2 cellular contexts compared by ENCODE assay signal in the genomic region with DNA sequence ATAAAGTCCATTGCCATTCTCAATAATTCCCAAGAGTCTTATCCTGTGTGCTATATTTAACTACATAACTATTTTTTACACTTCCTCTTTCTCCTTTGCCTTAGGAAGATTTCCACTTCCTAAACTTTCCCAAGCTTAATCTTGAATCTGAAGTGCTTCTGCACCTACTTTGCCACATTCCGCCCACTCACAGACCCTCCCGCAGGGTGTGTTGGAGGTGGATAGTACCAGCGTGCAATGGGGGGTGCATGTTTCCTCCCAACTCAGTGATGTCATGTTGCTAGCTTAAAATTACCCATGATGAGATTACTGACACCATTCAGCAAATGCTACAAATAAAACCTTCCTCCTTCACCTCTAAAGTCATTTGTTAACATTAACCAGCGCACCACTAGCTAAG.
TF ChIP-seq lines count a peak whose summit lies in the region.

No MANE protein-coding gene starts in this region.

TF ChIP-seq in HEK293, 187 proteins besides CTCF, POLR2A, EP300 and RAD21:
- TF ChIP-seq ZFHX2 (tag by site-specific recombination; conservative IDR thresholded peaks at IDR 0.05) (peak; percentile 76), ZNF416 (tag by site-specific recombination; IDR thresholded peaks at IDR 0.05) (no peak), ZBTB1 (tag by site-specific recombination; IDR thresholded peaks at IDR 0.05) (no peak), ZNF792 (tag by site-specific recombination; IDR thresholded peaks at IDR 0.05) (no peak), ZNF600 (tag by site-specific recombination; IDR thresholded peaks at IDR 0.05) (no peak), ZNF302 (tag by site-specific recombination; IDR thresholded peaks at IDR 0.05; ENCODE audit: low read depth) (no peak), HOXA7 (CRISPR knock-in tag; IDR thresholded peaks at IDR 0.05; ENCODE audit: borderline replicate concordance) (no peak), PRDM10 (tag by site-specific recombination; IDR thresholded peaks at IDR 0.05) (peak; percentile 35; the same call in 1 of the 2 replicates), GLIS1 (tag by site-specific recombination; IDR thresholded peaks at IDR 0.05) (no peak), MZF1 (tag by site-specific recombination; IDR thresholded peaks at IDR 0.05; ENCODE audit: borderline replicate concordance) (no peak), ZNF140 (tag by site-specific recombination; IDR thresholded peaks at IDR 0.05) (no peak), EGR2 (tag by site-specific recombination; IDR thresholded peaks at IDR 0.05; ENCODE audit: low read depth) (peak; percentile 48; the same call in 1 of the 2 replicates), ZNF423 (tag by site-specific recombination; IDR thresholded peaks at IDR 0.05) (no peak), ZNF248 (tag by site-specific recombination; IDR thresholded peaks at IDR 0.05) (no peak), ZNF560 (tag by site-specific recombination; IDR thresholded peaks at IDR 0.05; ENCODE audit: borderline replicate concordance) (no peak)
- TF ChIP-seq, protein P1, sequence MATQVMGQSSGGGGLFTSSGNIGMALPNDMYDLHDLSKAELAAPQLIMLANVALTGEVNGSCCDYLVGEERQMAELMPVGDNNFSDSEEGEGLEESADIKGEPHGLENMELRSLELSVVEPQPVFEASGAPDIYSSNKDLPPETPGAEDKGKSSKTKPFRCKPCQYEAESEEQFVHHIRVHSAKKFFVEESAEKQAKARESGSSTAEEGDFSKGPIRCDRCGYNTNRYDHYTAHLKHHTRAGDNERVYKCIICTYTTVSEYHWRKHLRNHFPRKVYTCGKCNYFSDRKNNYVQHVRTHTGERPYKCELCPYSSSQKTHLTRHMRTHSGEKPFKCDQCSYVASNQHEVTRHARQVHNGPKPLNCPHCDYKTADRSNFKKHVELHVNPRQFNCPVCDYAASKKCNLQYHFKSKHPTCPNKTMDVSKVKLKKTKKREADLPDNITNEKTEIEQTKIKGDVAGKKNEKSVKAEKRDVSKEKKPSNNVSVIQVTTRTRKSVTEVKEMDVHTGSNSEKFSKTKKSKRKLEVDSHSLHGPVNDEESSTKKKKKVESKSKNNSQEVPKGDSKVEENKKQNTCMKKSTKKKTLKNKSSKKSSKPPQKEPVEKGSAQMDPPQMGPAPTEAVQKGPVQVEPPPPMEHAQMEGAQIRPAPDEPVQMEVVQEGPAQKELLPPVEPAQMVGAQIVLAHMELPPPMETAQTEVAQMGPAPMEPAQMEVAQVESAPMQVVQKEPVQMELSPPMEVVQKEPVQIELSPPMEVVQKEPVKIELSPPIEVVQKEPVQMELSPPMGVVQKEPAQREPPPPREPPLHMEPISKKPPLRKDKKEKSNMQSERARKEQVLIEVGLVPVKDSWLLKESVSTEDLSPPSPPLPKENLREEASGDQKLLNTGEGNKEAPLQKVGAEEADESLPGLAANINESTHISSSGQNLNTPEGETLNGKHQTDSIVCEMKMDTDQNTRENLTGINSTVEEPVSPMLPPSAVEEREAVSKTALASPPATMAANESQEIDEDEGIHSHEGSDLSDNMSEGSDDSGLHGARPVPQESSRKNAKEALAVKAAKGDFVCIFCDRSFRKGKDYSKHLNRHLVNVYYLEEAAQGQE (tag by site-specific recombination; IDR thresholded peaks at IDR 0.05), result no peak
- TF ChIP-seq, protein P2, sequence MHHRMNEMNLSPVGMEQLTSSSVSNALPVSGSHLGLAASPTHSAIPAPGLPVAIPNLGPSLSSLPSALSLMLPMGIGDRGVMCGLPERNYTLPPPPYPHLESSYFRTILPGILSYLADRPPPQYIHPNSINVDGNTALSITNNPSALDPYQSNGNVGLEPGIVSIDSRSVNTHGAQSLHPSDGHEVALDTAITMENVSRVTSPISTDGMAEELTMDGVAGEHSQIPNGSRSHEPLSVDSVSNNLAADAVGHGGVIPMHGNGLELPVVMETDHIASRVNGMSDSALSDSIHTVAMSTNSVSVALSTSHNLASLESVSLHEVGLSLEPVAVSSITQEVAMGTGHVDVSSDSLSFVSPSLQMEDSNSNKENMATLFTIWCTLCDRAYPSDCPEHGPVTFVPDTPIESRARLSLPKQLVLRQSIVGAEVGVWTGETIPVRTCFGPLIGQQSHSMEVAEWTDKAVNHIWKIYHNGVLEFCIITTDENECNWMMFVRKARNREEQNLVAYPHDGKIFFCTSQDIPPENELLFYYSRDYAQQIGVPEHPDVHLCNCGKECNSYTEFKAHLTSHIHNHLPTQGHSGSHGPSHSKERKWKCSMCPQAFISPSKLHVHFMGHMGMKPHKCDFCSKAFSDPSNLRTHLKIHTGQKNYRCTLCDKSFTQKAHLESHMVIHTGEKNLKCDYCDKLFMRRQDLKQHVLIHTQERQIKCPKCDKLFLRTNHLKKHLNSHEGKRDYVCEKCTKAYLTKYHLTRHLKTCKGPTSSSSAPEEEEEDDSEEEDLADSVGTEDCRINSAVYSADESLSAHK (tag by site-specific recombination; IDR thresholded peaks at IDR 0.05), result no peak

TF ChIP-seq in H1, 55 proteins besides CTCF, POLR2A, EP300 and RAD21:
- TF ChIP-seq JUN (IDR thresholded peaks at IDR 0.05; ENCODE audit: low read depth, low read length) (no peak), NANOG (IDR thresholded peaks at IDR 0.05; ENCODE audit: insufficient read depth, low read depth, low read length, poor library complexity, severe bottlenecking) (no peak), CREB1 (IDR thresholded peaks at IDR 0.05) (no peak), EZH2 (IDR thresholded peaks at IDR 0.05; ENCODE audit: low read depth, low read length, severe bottlenecking) (no peak), SIRT6 (IDR thresholded peaks at IDR 0.05; ENCODE audit: low read length) (no peak), RXRA (IDR thresholded peaks at IDR 0.05; ENCODE audit: insufficient read depth, low read depth, low read length) (no peak), CBX5 (IDR thresholded peaks at IDR 0.05; ENCODE audit: low read depth, low read length) (no peak), KDM4A (IDR thresholded peaks at IDR 0.05; ENCODE audit: low read depth, low read length, severe bottlenecking) (no peak), ASH2L (IDR thresholded peaks at IDR 0.05; ENCODE audit: low read length) (no peak), SP2 (IDR thresholded peaks at IDR 0.05; ENCODE audit: low read length) (no peak), CHD1 (IDR thresholded peaks at IDR 0.05; ENCODE audit: low read depth, low read length) (no peak), PHF8 (conservative IDR thresholded peaks at IDR 0.05; ENCODE audit: low read depth, low read length) (no peak), TBP (IDR thresholded peaks at IDR 0.05; ENCODE audit: low read depth, low read length) (no peak), HDAC2 (IDR thresholded peaks at IDR 0.05; ENCODE audit: borderline replicate concordance in 1 of 2, low read depth in 2 of 2, low read length in 2 of 2) (no peak), CHD2 (IDR thresholded peaks at IDR 0.05; ENCODE audit: low read length) (no peak), FOSL1 (IDR thresholded peaks at IDR 0.05; ENCODE audit: insufficient read depth, low read depth, low read length) (no peak), TCF12 (IDR thresholded peaks at IDR 0.05; ENCODE audit: low read depth, low read length) (no peak), JUND (IDR thresholded peaks at IDR 0.05; ENCODE audit: low read length) (no peak)
- TF ChIP-seq, protein P3, sequence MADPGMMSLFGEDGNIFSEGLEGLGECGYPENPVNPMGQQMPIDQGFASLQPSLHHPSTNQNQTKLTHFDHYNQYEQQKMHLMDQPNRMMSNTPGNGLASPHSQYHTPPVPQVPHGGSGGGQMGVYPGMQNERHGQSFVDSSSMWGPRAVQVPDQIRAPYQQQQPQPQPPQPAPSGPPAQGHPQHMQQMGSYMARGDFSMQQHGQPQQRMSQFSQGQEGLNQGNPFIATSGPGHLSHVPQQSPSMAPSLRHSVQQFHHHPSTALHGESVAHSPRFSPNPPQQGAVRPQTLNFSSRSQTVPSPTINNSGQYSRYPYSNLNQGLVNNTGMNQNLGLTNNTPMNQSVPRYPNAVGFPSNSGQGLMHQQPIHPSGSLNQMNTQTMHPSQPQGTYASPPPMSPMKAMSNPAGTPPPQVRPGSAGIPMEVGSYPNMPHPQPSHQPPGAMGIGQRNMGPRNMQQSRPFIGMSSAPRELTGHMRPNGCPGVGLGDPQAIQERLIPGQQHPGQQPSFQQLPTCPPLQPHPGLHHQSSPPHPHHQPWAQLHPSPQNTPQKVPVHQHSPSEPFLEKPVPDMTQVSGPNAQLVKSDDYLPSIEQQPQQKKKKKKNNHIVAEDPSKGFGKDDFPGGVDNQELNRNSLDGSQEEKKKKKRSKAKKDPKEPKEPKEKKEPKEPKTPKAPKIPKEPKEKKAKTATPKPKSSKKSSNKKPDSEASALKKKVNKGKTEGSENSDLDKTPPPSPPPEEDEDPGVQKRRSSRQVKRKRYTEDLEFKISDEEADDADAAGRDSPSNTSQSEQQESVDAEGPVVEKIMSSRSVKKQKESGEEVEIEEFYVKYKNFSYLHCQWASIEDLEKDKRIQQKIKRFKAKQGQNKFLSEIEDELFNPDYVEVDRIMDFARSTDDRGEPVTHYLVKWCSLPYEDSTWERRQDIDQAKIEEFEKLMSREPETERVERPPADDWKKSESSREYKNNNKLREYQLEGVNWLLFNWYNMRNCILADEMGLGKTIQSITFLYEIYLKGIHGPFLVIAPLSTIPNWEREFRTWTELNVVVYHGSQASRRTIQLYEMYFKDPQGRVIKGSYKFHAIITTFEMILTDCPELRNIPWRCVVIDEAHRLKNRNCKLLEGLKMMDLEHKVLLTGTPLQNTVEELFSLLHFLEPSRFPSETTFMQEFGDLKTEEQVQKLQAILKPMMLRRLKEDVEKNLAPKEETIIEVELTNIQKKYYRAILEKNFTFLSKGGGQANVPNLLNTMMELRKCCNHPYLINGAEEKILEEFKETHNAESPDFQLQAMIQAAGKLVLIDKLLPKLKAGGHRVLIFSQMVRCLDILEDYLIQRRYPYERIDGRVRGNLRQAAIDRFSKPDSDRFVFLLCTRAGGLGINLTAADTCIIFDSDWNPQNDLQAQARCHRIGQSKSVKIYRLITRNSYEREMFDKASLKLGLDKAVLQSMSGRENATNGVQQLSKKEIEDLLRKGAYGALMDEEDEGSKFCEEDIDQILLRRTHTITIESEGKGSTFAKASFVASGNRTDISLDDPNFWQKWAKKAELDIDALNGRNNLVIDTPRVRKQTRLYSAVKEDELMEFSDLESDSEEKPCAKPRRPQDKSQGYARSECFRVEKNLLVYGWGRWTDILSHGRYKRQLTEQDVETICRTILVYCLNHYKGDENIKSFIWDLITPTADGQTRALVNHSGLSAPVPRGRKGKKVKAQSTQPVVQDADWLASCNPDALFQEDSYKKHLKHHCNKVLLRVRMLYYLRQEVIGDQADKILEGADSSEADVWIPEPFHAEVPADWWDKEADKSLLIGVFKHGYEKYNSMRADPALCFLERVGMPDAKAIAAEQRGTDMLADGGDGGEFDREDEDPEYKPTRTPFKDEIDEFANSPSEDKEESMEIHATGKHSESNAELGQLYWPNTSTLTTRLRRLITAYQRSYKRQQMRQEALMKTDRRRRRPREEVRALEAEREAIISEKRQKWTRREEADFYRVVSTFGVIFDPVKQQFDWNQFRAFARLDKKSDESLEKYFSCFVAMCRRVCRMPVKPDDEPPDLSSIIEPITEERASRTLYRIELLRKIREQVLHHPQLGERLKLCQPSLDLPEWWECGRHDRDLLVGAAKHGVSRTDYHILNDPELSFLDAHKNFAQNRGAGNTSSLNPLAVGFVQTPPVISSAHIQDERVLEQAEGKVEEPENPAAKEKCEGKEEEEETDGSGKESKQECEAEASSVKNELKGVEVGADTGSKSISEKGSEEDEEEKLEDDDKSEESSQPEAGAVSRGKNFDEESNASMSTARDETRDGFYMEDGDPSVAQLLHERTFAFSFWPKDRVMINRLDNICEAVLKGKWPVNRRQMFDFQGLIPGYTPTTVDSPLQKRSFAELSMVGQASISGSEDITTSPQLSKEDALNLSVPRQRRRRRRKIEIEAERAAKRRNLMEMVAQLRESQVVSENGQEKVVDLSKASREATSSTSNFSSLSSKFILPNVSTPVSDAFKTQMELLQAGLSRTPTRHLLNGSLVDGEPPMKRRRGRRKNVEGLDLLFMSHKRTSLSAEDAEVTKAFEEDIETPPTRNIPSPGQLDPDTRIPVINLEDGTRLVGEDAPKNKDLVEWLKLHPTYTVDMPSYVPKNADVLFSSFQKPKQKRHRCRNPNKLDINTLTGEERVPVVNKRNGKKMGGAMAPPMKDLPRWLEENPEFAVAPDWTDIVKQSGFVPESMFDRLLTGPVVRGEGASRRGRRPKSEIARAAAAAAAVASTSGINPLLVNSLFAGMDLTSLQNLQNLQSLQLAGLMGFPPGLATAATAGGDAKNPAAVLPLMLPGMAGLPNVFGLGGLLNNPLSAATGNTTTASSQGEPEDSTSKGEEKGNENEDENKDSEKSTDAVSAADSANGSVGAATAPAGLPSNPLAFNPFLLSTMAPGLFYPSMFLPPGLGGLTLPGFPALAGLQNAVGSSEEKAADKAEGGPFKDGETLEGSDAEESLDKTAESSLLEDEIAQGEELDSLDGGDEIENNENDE (IDR thresholded peaks at IDR 0.05; ENCODE audit: insufficient replicate concordance, low read length), result no peak
- TF ChIP-seq, protein P4, sequence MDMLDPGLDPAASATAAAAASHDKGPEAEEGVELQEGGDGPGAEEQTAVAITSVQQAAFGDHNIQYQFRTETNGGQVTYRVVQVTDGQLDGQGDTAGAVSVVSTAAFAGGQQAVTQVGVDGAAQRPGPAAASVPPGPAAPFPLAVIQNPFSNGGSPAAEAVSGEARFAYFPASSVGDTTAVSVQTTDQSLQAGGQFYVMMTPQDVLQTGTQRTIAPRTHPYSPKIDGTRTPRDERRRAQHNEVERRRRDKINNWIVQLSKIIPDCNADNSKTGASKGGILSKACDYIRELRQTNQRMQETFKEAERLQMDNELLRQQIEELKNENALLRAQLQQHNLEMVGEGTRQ (IDR thresholded peaks at IDR 0.05; ENCODE audit: low read length), result no peak
TF ChIP-seq in H1: peak in this region for 0.
